21 cellular contexts compared by ENCODE assay signal in genomic region chr1:198109316-198109715, GRCh38. TPM values are rescaled to one million over a fixed set of nuclear protein-coding genes. Genes with fewer than 3 reads are reported as not detected.
DNase-seq lines count a peak whose midpoint lies in the region; ATAC-seq and TF ChIP-seq lines count a peak whose summit lies in the region.
"Had no signal": no experiment of that assay in that cellular context is flagged by ENCODE, and none has a peak within 500 bp of the region (broad histone marks: within the 10 kb centered on the region; RNA-seq: fewer than 3 reads in every experiment).

No MANE protein-coding gene starts in this region.

- DNase-seq in Calu3 = no peak
- DNase-seq in PC-3 = peak; percentile 10
- DNase-seq in left lobe of liver (ENCODE audit: low spot score) = no peak
- no peak for DNase-seq in activated CD8-positive, alpha-beta memory T cell treated with anti-CD3 and anti-CD28 coated beads, Interleukin-2, amount 50 U/mL, for 48 hours
- DNase-seq: AML-193; Caco-2; CD4-positive, alpha-beta T cell; CD8-positive, alpha-beta T cell; DMS 273 treated with DMSO at 0.1 percent for 48 hours; DMS153; DMS53; DMS79; DND-41; GDM1 had no signal

- CTCF ChIA-PET in Calu3 (lab: Charles Lee) = no interaction called here
- CTCF ChIA-PET in PC-3 (lab: Charles Lee) = no interaction called here

- no peaks in the 10 kb centered on the region for H3K36me3 ChIP-seq in PC-3 (ENCODE audit: low read depth, low read length)
- H3K36me3 ChIP-seq: BLaER1 treated with 17β-estradiol and CSF1 and Interleukin-3, amounts not matched to agents 10 nM and 100 nM had no signal

- H3K4me3 ChIP-seq in PC-3 (ENCODE audit: low read length) = no peak overlapping the region
- H3K4me3 ChIP-seq: A549; BLaER1 treated with 17β-estradiol and CSF1 and Interleukin-3, amounts not matched to agents 10 nM and 100 nM; GM12878 had no signal

- no peaks in the 10 kb centered on the region for H3K9me3 Mint-ChIP-seq in Calu3 (ENCODE audit: low read depth, unreplicated experiment)
- H3K9me3 Mint-ChIP-seq: CD4-positive, alpha-beta T cell; CD8-positive, alpha-beta T cell had no signal

- POLR2A ChIA-PET in PC-3 (lab: Charles Lee; ENCODE audit: unreplicated experiment) = no interaction called here

- no peaks in the 10 kb centered on the region for H3K4me1 ChIP-seq in PC-3 (ENCODE audit: insufficient read depth, low read length)
- H3K4me1 ChIP-seq: A549; BLaER1 treated with 17β-estradiol and CSF1 and Interleukin-3, amounts not matched to agents 10 nM and 100 nM had no signal

- no peaks in the 10 kb centered on the region for H3K27me3 ChIP-seq in PC-3 (ENCODE audit: low read length)
- H3K27me3 ChIP-seq: BLaER1 treated with 17β-estradiol and CSF1 and Interleukin-3, amounts not matched to agents 10 nM and 100 nM had no signal

- no peaks in the 10 kb centered on the region for H3K27me3 Mint-ChIP-seq in Calu3 (ENCODE audit: unreplicated experiment)
- H3K27me3 Mint-ChIP-seq: CD4-positive, alpha-beta T cell had no signal

- no peak overlapping the region for H2AFZ ChIP-seq in PC-3 (ENCODE audit: low read length)

- no peaks in the 10 kb centered on the region for H3K9me2 ChIP-seq in PC-3 (replicated peaks; ENCODE audit: low read length)

- H3K27ac ChIP-seq in PC-3 (ENCODE audit: low read length) = no peak overlapping the region
- H3K27ac ChIP-seq: 22Rv1; A549; BLaER1 treated with 17β-estradiol and CSF1 and Interleukin-3, amounts not matched to agents 10 nM and 100 nM; C4-2B had no signal

- no TSS peak for BruUV-seq in Calu3 (replicated peaks; lab: Mats Ljungman, UMichigan)
- BruUV-seq in PC-3 (replicated peaks; lab: Mats Ljungman, UMichigan) = no TSS peak

- H3K4me1 Mint-ChIP-seq in Calu3 (ENCODE audit: low read depth, unreplicated experiment) = peaks cover 41% of the 10 kb centered on the region
- H3K4me1 Mint-ChIP-seq: B cell had no signal

- H3F3A ChIP-seq in PC-3 (ENCODE audit: low read length, unreplicated experiment) = no peaks in the 10 kb centered on the region

- TF ChIP-seq CTCF in Calu3 (IDR thresholded peaks at IDR 0.05; ENCODE audit: unreplicated experiment) (no peak), PC-3 (conservative IDR thresholded peaks at IDR 0.05; ENCODE audit: low read depth, low read length) (no peak)

- H3K36me3 Mint-ChIP-seq in Calu3 (ENCODE audit: insufficient read depth, unreplicated experiment) = no peaks in the 10 kb centered on the region
- H3K36me3 Mint-ChIP-seq: CD8-positive, alpha-beta T cell had no signal

- no peak for ATAC-seq in PC-3
- peak; percentile 13 for ATAC-seq in left lobe of liver
- ATAC-seq in HG02623 (IDR thresholded peaks at IDR 0.05; ENCODE audit: unreplicated experiment) = no peak
- ATAC-seq: A549; CD8-positive, alpha-beta T cell; GM12878 had no signal

- no peak overlapping the region for H3K9ac ChIP-seq in PC-3 (ENCODE audit: low read length)
- H3K9ac ChIP-seq: BLaER1 treated with 17β-estradiol and CSF1 and Interleukin-3, amounts not matched to agents 10 nM and 100 nM had no signal

- H3K9me3 ChIP-seq in PC-3 (ENCODE audit: low read length) = no peaks in the 10 kb centered on the region
- H3K9me3 ChIP-seq: A549; BLaER1 treated with 17β-estradiol and CSF1 and Interleukin-3, amounts not matched to agents 10 nM and 100 nM had no signal

- no peaks in the 10 kb centered on the region for H4K20me1 ChIP-seq in PC-3 (ENCODE audit: low read length)
- H4K20me1 ChIP-seq: BLaER1 treated with 17β-estradiol and CSF1 and Interleukin-3, amounts not matched to agents 10 nM and 100 nM had no signal

- H3K4me2 ChIP-seq in PC-3 (ENCODE audit: low read length) = no peak overlapping the region
- H3K4me2 ChIP-seq: A549; BLaER1 treated with 17β-estradiol and CSF1 and Interleukin-3, amounts not matched to agents 10 nM and 100 nM had no signal

- no peak overlapping the region for H3K4me3 Mint-ChIP-seq in Calu3 (ENCODE audit: low read depth, unreplicated experiment)
- H3K4me3 Mint-ChIP-seq: B cell; CD4-positive, alpha-beta T cell; CD8-positive, alpha-beta T cell had no signal

- no peaks in the 10 kb centered on the region for H3K79me2 ChIP-seq in PC-3 (ENCODE audit: low read length)

- H3K27ac Mint-ChIP-seq in Calu3 (ENCODE audit: unreplicated experiment) = peak overlapping the region; percentile 60
- H3K27ac Mint-ChIP-seq: B cell; CD4-positive, alpha-beta T cell; CD8-positive, alpha-beta T cell had no signal

- intact Hi-C loops in Calu3 (cut with micrococcal nuclease; ENCODE audit: unreplicated experiment) (no loop called here), PC-3 (cut with micrococcal nuclease) (no loop called here)

RNA-seq across cellular contexts. Expression of gene NEK7, which starts 47.5 kb away (rescaled TPM):
- total RNA-seq in Calu3 (2022) = 136 and 145 TPM in 2 replicates
- 23.2 and 25.2 TPM in 2 replicates for total RNA-seq in PC-3 (2014; rRNA removed)
- total RNA-seq in left lobe of liver = 21.4 TPM
